In genomic region chr21:45860493-45861155, GRCh38 we compare ENCODE assay signal across 19 cellular contexts.
DNase-seq lines count a peak whose midpoint lies in the region; ATAC-seq, FAIRE-seq and TF ChIP-seq lines count a peak whose summit lies in the region.
"Had no signal": no experiment of that assay in that cellular context is flagged by ENCODE, and none has a peak within 500 bp of the region (broad histone marks: within the 10 kb centered on the region; RNA-seq: fewer than 3 reads in every experiment).

No MANE protein-coding gene starts in this region.

- intact Hi-C loops in cardiac septum (cut with DNase I) (no loop called here), left ventricle myocardium inferior (cut with micrococcal nuclease) (no loop called here), upper lobe of right lung (cut with DNase I) (no loop called here)

- POLR2A ChIA-PET in H1 (lab: Charles Lee; ENCODE audit: partially characterized antibody) = interaction anchor here (0.8 kb wide), 1 partner anchor 8 kb away, joined by 3 read pairs; no protein-coding TSS in a partner anchor

- no peaks in the 10 kb centered on the region for H3K36me3 ChIP-seq in left ventricle myocardium inferior
- no peaks in the 10 kb centered on the region for H3K36me3 ChIP-seq in H1 (ENCODE audit: control insufficient read depth in 2 of 4, insufficient read depth in 4 of 4, low read length in 3 of 4)
- H3K36me3 ChIP-seq in upper lobe of right lung = no peaks in the 10 kb centered on the region

- H3K23me2 ChIP-seq in H1 (ENCODE audit: low read depth, low read length) = no peaks in the 10 kb centered on the region

- FAIRE-seq in H1 (lab: Jason Lieb, UNC) = no peak
- FAIRE-seq: D721Med had no signal

- H3K4me1 Mint-ChIP-seq in osteocyte (ENCODE audit: unreplicated experiment) = peaks cover 19% of the 10 kb centered on the region
- H3K4me1 Mint-ChIP-seq: CD8-positive, alpha-beta memory T cell had no signal

- H3K9me3 Mint-ChIP-seq in osteocyte (ENCODE audit: unreplicated experiment) = no peaks in the 10 kb centered on the region
- H3K9me3 Mint-ChIP-seq: CD8-positive, alpha-beta memory T cell; IgD-negative memory B cell had no signal

- H3K27me3 Mint-ChIP-seq in osteocyte (ENCODE audit: unreplicated experiment) = no peaks in the 10 kb centered on the region
- H3K27me3 Mint-ChIP-seq: IgD-negative memory B cell had no signal

- no peak overlapping the region for H2BK120ac ChIP-seq in H1 (replicated peaks; ENCODE audit: low read depth, low read length)

- no peak for TF ChIP-seq POLR2A in H1 (IDR thresholded peaks at IDR 0.05; ENCODE audit: control extremely low read depth in 1 of 2, low read depth in 2 of 2, low read length in 2 of 2)

- no peak overlapping the region for H3K9ac ChIP-seq in H1 (replicated peaks in 1 of 4; ENCODE audit: extremely low read depth in 1 of 4, low read depth in 3 of 4, low read length in 3 of 4)

- no peak overlapping the region for H4K8ac ChIP-seq in H1 (ENCODE audit: extremely low read depth, insufficient read depth, low read length)

- no peaks in the 10 kb centered on the region for H3K79me2 ChIP-seq in H1 (ENCODE audit: control insufficient read depth in 1 of 2, insufficient read depth in 2 of 2, low read length in 2 of 2)

- no peak overlapping the region for H3K56ac ChIP-seq in H1 (replicated peaks; ENCODE audit: insufficient read length, low read depth, low read length)

- H3K27ac ChIP-seq in left ventricle myocardium inferior (replicated peaks) (no peak overlapping the region), H1 (ENCODE audit: low read depth, low read length) (no peak overlapping the region), upper lobe of right lung (no peak overlapping the region)

- DNase-seq in cardiac septum (ENCODE audit: low spot score) (peak; percentile 66), left ventricle myocardium inferior (no peak), H1 (ENCODE audit: low read depth in 1 of 2, low spot score in 2 of 2) (peak in 1 of 2 experiments; percentile 33), osteocyte (ENCODE audit: extremely low spot score, unreplicated experiment) (peak; percentile 76), upper lobe of right lung (no peak), NCI-H526 (lab: John Stamatoyannopoulos, UW) (no peak)
- DNase-seq: CD8-positive, alpha-beta memory T cell; DMS79 treated with DMSO at 0.1 percent for 48 hours; Kasumi-1; MM.1S; NCI-H1105; NCI-H187; NCI-H226; NCI-H526 treated with DMSO at 0.1 percent for 48 hours; SHP77 treated with DMSO at 0.1 percent for 48 hours had no signal

- no peak for TF ChIP-seq CTCF in left ventricle myocardium inferior (IDR thresholded peaks at IDR 0.05; ENCODE audit: borderline replicate concordance)
- no peak for TF ChIP-seq CTCF in H1 (IDR thresholded peaks at IDR 0.05; ENCODE audit: control extremely low read depth in 1 of 3, insufficient read depth in 1 of 3, low read depth in 1 of 3, low read length in 3 of 3)
- no peak for TF ChIP-seq CTCF in osteocyte (IDR thresholded peaks at IDR 0.05)
- no peak for TF ChIP-seq CTCF in upper lobe of right lung (IDR thresholded peaks at IDR 0.05)

- CTCF ChIA-PET in H1 (lab: Charles Lee; ENCODE audit: partially characterized antibody) = interaction anchor here (0.9 to 1.1 kb wide), 2 partner anchors 17 to 19 kb away, joined by 3 to 5 read pairs; no protein-coding TSS in a partner anchor

- H2BK5ac ChIP-seq in H1 (ENCODE audit: low read depth, low read length) = peak overlapping the region; percentile 44; the same call in 1 of the 2 replicates

- H2BK15ac ChIP-seq in H1 (ENCODE audit: low read length) = peak overlapping the region; percentile 46; the same call in 1 of the 2 replicates

- H3K79me1 ChIP-seq in H1 (ENCODE audit: low read depth, low read length) = no peaks in the 10 kb centered on the region

- H3K14ac ChIP-seq in H1 (ENCODE audit: insufficient read length) = no peak overlapping the region

- ATAC-seq in upper lobe of right lung = peak; percentile 14
- no peak for ATAC-seq in HG03025 (IDR thresholded peaks at IDR 0.05; ENCODE audit: low FRiP score, unreplicated experiment)
- no peak for ATAC-seq in HG02642 (IDR thresholded peaks at IDR 0.05; ENCODE audit: poor library complexity, unreplicated experiment)

- no peak overlapping the region for H2AFZ ChIP-seq in H1 (ENCODE audit: low read length)

- H3K23ac ChIP-seq in H1 (ENCODE audit: insufficient read length) = no peak overlapping the region

- no peak overlapping the region for H3K4ac ChIP-seq in H1 (replicated peaks; ENCODE audit: insufficient read length, low read depth, low read length)

- no peak overlapping the region for H3K27ac Mint-ChIP-seq in osteocyte (ENCODE audit: unreplicated experiment)
- H3K27ac Mint-ChIP-seq: CD8-positive, alpha-beta memory T cell; IgD-negative memory B cell had no signal

- H3K4me3 ChIP-seq in left ventricle myocardium inferior = no peak overlapping the region
- H3K4me3 ChIP-seq in H1 (ENCODE audit: extremely low read depth in 1 of 4, insufficient read depth in 2 of 4, low read depth in 3 of 4, low read length in 4 of 4) = no peak overlapping the region
- no peak overlapping the region for H3K4me3 ChIP-seq in upper lobe of right lung

- TF ChIP-seq RAD21 in H1 (IDR thresholded peaks at IDR 0.05 in 1 of 2, conservative IDR thresholded peaks at IDR 0.05 in 1 of 2; ENCODE audit: low read depth in 2 of 2, low read length in 2 of 2) = no peak

- no peak for TF ChIP-seq EP300 in H1 (IDR thresholded peaks at IDR 0.05; ENCODE audit: borderline replicate concordance in 1 of 2, low read depth in 2 of 2, low read length in 2 of 2)

- H2BK12ac ChIP-seq in H1 (ENCODE audit: low read depth, low read length) = 0 out of 2 replicates have a peak overlapping the region, but pooled peaks have one; percentile 9

- H2AK5ac ChIP-seq in H1 (ENCODE audit: low read depth, low read length) = no peak overlapping the region

- WGBS in H1 (ENCODE audit: extremely low coverage in 1 of 2, insufficient coverage in 1 of 2, insufficient read length in 1 of 2, insufficient replicate concordance in 2 of 2, low coverage in 1 of 2, low lambda C conversion rate in 2 of 2, missing lambda C conversion rate in 1 of 2), 2 experiments = 89% methylated on average over 26 of the region's 26 CpGs; no CpG with 5 or more reads in 1 of the 2 experiments

- no peak overlapping the region for H2BK20ac ChIP-seq in H1 (ENCODE audit: low read length)

- H4K5ac ChIP-seq in H1 (ENCODE audit: insufficient read length, low read depth, low read length) = no peak overlapping the region

- peaks cover 29% of the 10 kb centered on the region for H3K27me3 ChIP-seq in left ventricle myocardium inferior (ENCODE audit: low read depth)
- H3K27me3 ChIP-seq in H1 (replicated peaks in 1 of 4; ENCODE audit: control insufficient read depth in 3 of 4, extremely low read depth in 1 of 4, insufficient read depth in 3 of 4, low read length in 3 of 4) = no peaks in the 10 kb centered on the region
- H3K27me3 ChIP-seq in upper lobe of right lung = no peaks in the 10 kb centered on the region

- H3K4me1 ChIP-seq in left ventricle myocardium inferior (no peaks in the 10 kb centered on the region), H1 (replicated peaks in 1 of 4; ENCODE audit: control insufficient read depth in 3 of 4, insufficient read depth in 4 of 4, low read length in 3 of 4) (peaks cover 0 to 5% (median 0%) of the 10 kb centered on the region in 4 experiments; a peak in 2 of 7 replicates), upper lobe of right lung (no peaks in the 10 kb centered on the region)

- H4K20me1 ChIP-seq in H1 (replicated peaks in 1 of 2; ENCODE audit: control insufficient read depth in 1 of 2, insufficient read depth in 2 of 2, low read length in 2 of 2) = no peaks in the 10 kb centered on the region

- no peak overlapping the region for H3K4me3 Mint-ChIP-seq in osteocyte (ENCODE audit: unreplicated experiment)
- H3K4me3 Mint-ChIP-seq: CD8-positive, alpha-beta memory T cell; IgD-negative memory B cell had no signal

- H3K9me3 ChIP-seq in left ventricle myocardium inferior (replicated peaks) (no peaks in the 10 kb centered on the region), H1 (ENCODE audit: insufficient read depth in 2 of 2, low read depth in 1 of 2, low read length in 1 of 2) (no peaks in the 10 kb centered on the region), upper lobe of right lung (no peaks in the 10 kb centered on the region)

- no peak overlapping the region for H3K18ac ChIP-seq in H1 (ENCODE audit: extremely low read depth, low read length)

- no peak overlapping the region for H3K4me2 ChIP-seq in H1 (ENCODE audit: insufficient read depth in 1 of 2, low read depth in 2 of 2, low read length in 2 of 2)

- H3K36me3 Mint-ChIP-seq in osteocyte (ENCODE audit: unreplicated experiment) = no peaks in the 10 kb centered on the region
- H3K36me3 Mint-ChIP-seq: CD8-positive, alpha-beta memory T cell; IgD-negative memory B cell had no signal

- H4K91ac ChIP-seq in H1 (replicated peaks; ENCODE audit: insufficient read length, low read length) = no peak overlapping the region

TF ChIP-seq in H1, 55 proteins besides CTCF, POLR2A, EP300 and RAD21:
- TF ChIP-seq SUZ12 (IDR thresholded peaks at IDR 0.05; ENCODE audit: low read length) (no peak), CHD2 (IDR thresholded peaks at IDR 0.05; ENCODE audit: low read length) (no peak)

Comparison
In these comparisons a context has a peak if more than half of its experiments do, and no peak if none do; other contexts are left out.
1. DNase-seq: peak in cardiac septum (single experiment) and osteocyte (single experiment); none in left ventricle myocardium inferior (single experiment), upper lobe of right lung (single experiment) and NCI-H526 (0 of 2).